29 cellular contexts compared by ENCODE assay signal in genomic region chr16:86594712-86595111, GRCh38. TPM values are rescaled to one million over a fixed set of nuclear protein-coding genes. Genes with fewer than 3 reads are reported as not detected.
"Had no signal": no experiment of that assay in that cellular context is flagged by ENCODE, and none has a peak within 500 bp of the region (broad histone marks: within the 10 kb centered on the region; RNA-seq: fewer than 3 reads in every experiment).

No MANE protein-coding gene starts in this region.

- ATAC-seq: activated CD4-positive, alpha-beta T cell treated with anti-CD3 and anti-CD28 coated beads for 36 hours; activated naive CD4-positive, alpha-beta T cell treated with anti-CD3 and anti-CD28 coated beads, Interleukin-2, amount 50 U/mL, for 72 hours; activated T-helper 17 cell treated with anti-CD3 and anti-CD28 coated beads, Interleukin-2, amount 50 U/mL, for 72 hours; body of pancreas; left ventricle myocardium superior; natural killer cell; stimulated activated naive CD8-positive, alpha-beta T cell treated with anti-CD3 and anti-CD28 coated beads, Interleukin-15, Interleukin-2, amounts not matched to agents 100 U/mL and 50 U/mL, for 24 hours; WTC11 had no signal

- H3K9me3 Mint-ChIP-seq: activated T-cell treated with anti-CD3 and anti-CD28 coated beads, Interleukin-2, amount 50 U/mL, for 24 hours; activated T-helper 17 cell treated with anti-CD3 and anti-CD28 coated beads, Interleukin-2, amount 50 U/mL, for 72 hours; mesothelial cell of epicardium; natural killer cell; T-helper 1 cell treated with Interleukin-12 subunit alpha and Interleukin-12 subunit beta and Interleukin-4 antibody, amounts not matched to agents 30 μg/mL and 1 μg/mL, for 36 hours had no signal

- H3K4me1 Mint-ChIP-seq: activated T-helper 17 cell treated with anti-CD3 and anti-CD28 coated beads, Interleukin-2, amount 50 U/mL, for 72 hours; natural killer cell had no signal

- DNase-seq: activated CD4-positive, alpha-beta T cell treated with anti-CD3 and anti-CD28 coated beads for 36 hours; activated CD4-positive, alpha-beta T cell treated with anti-CD3 and anti-CD28 coated beads, Interleukin-2, amount 50 U/mL, for 4 hours; activated CD8-positive, alpha-beta memory T cell treated with anti-CD3 and anti-CD28 coated beads for 24 hours; activated CD8-positive, alpha-beta memory T cell treated with anti-CD3 and anti-CD28 coated beads, Interleukin-2, amount 50 U/mL, for 4 hours; activated T-cell treated with anti-CD3 and anti-CD28 coated beads, Interleukin-2, amount 50 U/mL, for 24 hours; body of pancreas; dermis blood vessel endothelial cell; effector CD8-positive, alpha-beta T cell; erythroblast; glutamatergic neuron; hippocampal formation; kidney glomerular epithelial cell; left ventricle myocardium superior; mammary epithelial cell; natural killer cell; stimulated activated CD4-positive, alpha-beta T cell treated with anti-CD3 and anti-CD28 coated beads, Interleukin-4, amount 100 ng/mL, for 4 hours; stimulated activated naive CD8-positive, alpha-beta T cell treated with anti-CD3 and anti-CD28 coated beads, Interleukin-15, Interleukin-2, amounts not matched to agents 100 U/mL and 50 U/mL, for 24 hours; T1000 had no signal

- H3K36me3 ChIP-seq: cardiac muscle cell, neutrophil, tibial nerve had no signal

- H3K27ac ChIP-seq: body of pancreas, cardiac muscle cell, neutrophil, tibial nerve had no signal

- H3K4me3 ChIP-seq: body of pancreas, cardiac muscle cell, tibial nerve had no signal

- H3K27ac Mint-ChIP-seq: activated CD4-positive, alpha-beta T cell treated with anti-CD3 and anti-CD28 coated beads for 36 hours; activated naive CD4-positive, alpha-beta T cell treated with anti-CD3 and anti-CD28 coated beads, Interleukin-2, amount 50 U/mL, for 72 hours; activated T-cell treated with anti-CD3 and anti-CD28 coated beads, Interleukin-2, amount 50 U/mL, for 24 hours; activated T-helper 17 cell treated with anti-CD3 and anti-CD28 coated beads, Interleukin-2, amount 50 U/mL, for 72 hours; natural killer cell; T-helper 1 cell treated with Interleukin-12 subunit alpha and Interleukin-12 subunit beta and Interleukin-4 antibody, amounts not matched to agents 30 μg/mL and 1 μg/mL, for 36 hours; WTC11 had no signal

- H3K36me3 Mint-ChIP-seq: activated naive CD4-positive, alpha-beta T cell treated with anti-CD3 and anti-CD28 coated beads, Interleukin-2, amount 50 U/mL, for 72 hours; mesothelial cell of epicardium; natural killer cell; WTC11 had no signal

- H3K9me3 ChIP-seq: body of pancreas, neutrophil, tibial nerve had no signal

- FAIRE-seq: frontal cortex, urothelium cell line had no signal

- H3K4me1 ChIP-seq: body of pancreas had no signal

- H3K4me3 Mint-ChIP-seq: activated CD4-positive, alpha-beta T cell treated with anti-CD3 and anti-CD28 coated beads for 36 hours; activated T-cell treated with anti-CD3 and anti-CD28 coated beads, Interleukin-2, amount 50 U/mL, for 24 hours; activated T-helper 17 cell treated with anti-CD3 and anti-CD28 coated beads, Interleukin-2, amount 50 U/mL, for 72 hours; mesothelial cell of epicardium; natural killer cell; T-helper 1 cell treated with Interleukin-12 subunit alpha and Interleukin-12 subunit beta and Interleukin-4 antibody, amounts not matched to agents 30 μg/mL and 1 μg/mL, for 36 hours; WTC11 had no signal

RNA-seq across cellular contexts. Expression of gene FOXL1, which starts 16.4 kb away (rescaled TPM):
- total RNA-seq: activated CD4-positive, alpha-beta T cell treated with anti-CD3 and anti-CD28 coated beads for 36 hours; activated naive CD4-positive, alpha-beta T cell treated with anti-CD3 and anti-CD28 coated beads, Interleukin-2, amount 50 U/mL, for 72 hours; activated T-helper 17 cell treated with anti-CD3 and anti-CD28 coated beads, Interleukin-2, amount 50 U/mL, for 72 hours; subcutaneous adipose tissue had no signal

RNA-seq across cellular contexts. Expression of gene FOXC2, which starts 28.1 kb away (rescaled TPM):
- total RNA-seq: activated CD4-positive, alpha-beta T cell treated with anti-CD3 and anti-CD28 coated beads for 36 hours; activated naive CD4-positive, alpha-beta T cell treated with anti-CD3 and anti-CD28 coated beads, Interleukin-2, amount 50 U/mL, for 72 hours; activated T-helper 17 cell treated with anti-CD3 and anti-CD28 coated beads, Interleukin-2, amount 50 U/mL, for 72 hours had no signal
